ENCODE assay signal across 1 cellular context in the genomic region with DNA sequence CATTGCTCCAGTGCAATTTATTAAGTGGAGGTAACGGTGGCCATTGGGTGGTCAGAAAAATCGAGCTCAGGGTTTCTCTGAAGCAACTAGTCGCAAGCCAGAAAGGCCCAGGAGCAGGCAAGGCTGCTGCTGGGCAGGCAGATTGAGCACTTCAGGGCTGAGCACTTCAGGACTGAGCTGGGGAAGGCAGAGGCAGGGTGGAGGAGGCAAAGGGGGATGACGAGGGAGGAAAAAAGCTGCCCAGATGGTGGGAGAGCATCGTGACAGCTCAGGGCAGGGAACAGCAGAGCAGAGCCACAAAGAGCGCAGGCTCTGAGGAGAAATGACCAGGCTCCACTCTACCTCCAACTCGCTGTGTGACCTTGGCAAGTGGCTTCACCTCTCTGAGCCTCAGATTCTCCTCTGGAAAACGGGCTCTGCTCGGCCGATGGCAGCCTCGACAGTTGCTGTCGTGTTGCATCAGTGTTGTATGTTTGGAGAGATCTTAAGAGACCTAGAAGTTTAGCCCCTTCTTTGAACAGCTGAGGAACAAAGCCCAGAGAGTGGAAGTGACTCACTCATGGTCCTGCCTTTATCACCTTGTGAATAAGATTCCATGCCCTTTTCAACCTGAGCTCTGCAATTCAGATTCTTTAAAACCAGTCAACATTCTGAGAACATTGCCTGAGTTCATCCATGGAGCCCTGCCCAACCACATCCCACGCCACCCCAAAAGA.
TF ChIP-seq lines count a peak whose summit lies in the region.

No MANE protein-coding gene starts in this region.

TF ChIP-seq in K562, 482 proteins besides CTCF, POLR2A, EP300 and RAD21 (continued from another document):
- TF ChIP-seq, protein P1, sequence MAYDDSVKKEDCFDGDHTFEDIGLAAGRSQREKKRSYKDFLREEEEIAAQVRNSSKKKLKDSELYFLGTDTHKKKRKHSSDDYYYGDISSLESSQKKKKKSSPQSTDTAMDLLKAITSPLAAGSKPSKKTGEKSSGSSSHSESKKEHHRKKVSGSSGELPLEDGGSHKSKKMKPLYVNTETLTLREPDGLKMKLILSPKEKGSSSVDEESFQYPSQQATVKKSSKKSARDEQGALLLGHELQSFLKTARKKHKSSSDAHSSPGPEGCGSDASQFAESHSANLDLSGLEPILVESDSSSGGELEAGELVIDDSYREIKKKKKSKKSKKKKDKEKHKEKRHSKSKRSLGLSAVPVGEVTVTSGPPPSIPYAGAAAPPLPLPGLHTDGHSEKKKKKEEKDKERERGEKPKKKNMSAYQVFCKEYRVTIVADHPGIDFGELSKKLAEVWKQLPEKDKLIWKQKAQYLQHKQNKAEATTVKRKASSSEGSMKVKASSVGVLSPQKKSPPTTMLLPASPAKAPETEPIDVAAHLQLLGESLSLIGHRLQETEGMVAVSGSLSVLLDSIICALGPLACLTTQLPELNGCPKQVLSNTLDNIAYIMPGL (CRISPR knock-in tag; IDR thresholded peaks at IDR 0.05), result no peak
- TF ChIP-seq DPF2 (IDR thresholded peaks at IDR 0.05) (peak; percentile 51; the same call in 1 of the 2 replicates), CBFA2T3 (IDR thresholded peaks at IDR 0.05) (no peak), ZNF766 (CRISPR knock-in tag; conservative IDR thresholded peaks at IDR 0.05) (no peak), NFIC (IDR thresholded peaks at IDR 0.05) (no peak), MTA2 (IDR thresholded peaks at IDR 0.05; ENCODE audit: low read depth) (no peak), NCOA6 (IDR thresholded peaks at IDR 0.05) (no peak), SMAD1 (IDR thresholded peaks at IDR 0.05; ENCODE audit: low read depth, low read length, partially characterized antibody) (no peak), ZNF584 (CRISPR knock-in tag; IDR thresholded peaks at IDR 0.05; ENCODE audit: low read depth) (peak; percentile 55; the same call in 1 of the 2 replicates), RUNX1 (IDR thresholded peaks at IDR 0.05; ENCODE audit: low read depth) (no peak), ZNF121 (CRISPR knock-in tag; conservative IDR thresholded peaks at IDR 0.05) (no peak), CEBPG (CRISPR knock-in tag; IDR thresholded peaks at IDR 0.05) (peak; percentile 95), CEBPG (tag; conservative IDR thresholded peaks at IDR 0.05 in 1 of 2, IDR thresholded peaks at IDR 0.05 in 1 of 2) (peak; percentile 67 to 99), SMARCE1 (IDR thresholded peaks at IDR 0.05) (0 out of 2 replicates have a peak, but pooled peaks have one; percentile 31), SRSF3 (IDR thresholded peaks at IDR 0.05; ENCODE audit: insufficient read depth, low read length) (no peak), TCF7L2 (IDR thresholded peaks at IDR 0.05; ENCODE audit: low read depth, low read length) (no peak)
- TF ChIP-seq, protein P2, sequence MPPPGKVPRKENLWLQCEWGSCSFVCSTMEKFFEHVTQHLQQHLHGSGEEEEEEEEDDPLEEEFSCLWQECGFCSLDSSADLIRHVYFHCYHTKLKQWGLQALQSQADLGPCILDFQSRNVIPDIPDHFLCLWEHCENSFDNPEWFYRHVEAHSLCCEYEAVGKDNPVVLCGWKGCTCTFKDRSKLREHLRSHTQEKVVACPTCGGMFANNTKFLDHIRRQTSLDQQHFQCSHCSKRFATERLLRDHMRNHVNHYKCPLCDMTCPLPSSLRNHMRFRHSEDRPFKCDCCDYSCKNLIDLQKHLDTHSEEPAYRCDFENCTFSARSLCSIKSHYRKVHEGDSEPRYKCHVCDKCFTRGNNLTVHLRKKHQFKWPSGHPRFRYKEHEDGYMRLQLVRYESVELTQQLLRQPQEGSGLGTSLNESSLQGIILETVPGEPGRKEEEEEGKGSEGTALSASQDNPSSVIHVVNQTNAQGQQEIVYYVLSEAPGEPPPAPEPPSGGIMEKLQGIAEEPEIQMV (tag; conservative IDR thresholded peaks at IDR 0.05; ENCODE audit: low read depth), result no peak
- TF ChIP-seq, protein P3, sequence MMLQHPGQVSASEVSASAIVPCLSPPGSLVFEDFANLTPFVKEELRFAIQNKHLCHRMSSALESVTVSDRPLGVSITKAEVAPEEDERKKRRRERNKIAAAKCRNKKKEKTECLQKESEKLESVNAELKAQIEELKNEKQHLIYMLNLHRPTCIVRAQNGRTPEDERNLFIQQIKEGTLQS (IDR thresholded peaks at IDR 0.05), result peak; percentile 88
- TF ChIP-seq, protein P3 (CRISPR knock-in tag; conservative IDR thresholded peaks at IDR 0.05), result no peak
- TF ChIP-seq, protein P4, sequence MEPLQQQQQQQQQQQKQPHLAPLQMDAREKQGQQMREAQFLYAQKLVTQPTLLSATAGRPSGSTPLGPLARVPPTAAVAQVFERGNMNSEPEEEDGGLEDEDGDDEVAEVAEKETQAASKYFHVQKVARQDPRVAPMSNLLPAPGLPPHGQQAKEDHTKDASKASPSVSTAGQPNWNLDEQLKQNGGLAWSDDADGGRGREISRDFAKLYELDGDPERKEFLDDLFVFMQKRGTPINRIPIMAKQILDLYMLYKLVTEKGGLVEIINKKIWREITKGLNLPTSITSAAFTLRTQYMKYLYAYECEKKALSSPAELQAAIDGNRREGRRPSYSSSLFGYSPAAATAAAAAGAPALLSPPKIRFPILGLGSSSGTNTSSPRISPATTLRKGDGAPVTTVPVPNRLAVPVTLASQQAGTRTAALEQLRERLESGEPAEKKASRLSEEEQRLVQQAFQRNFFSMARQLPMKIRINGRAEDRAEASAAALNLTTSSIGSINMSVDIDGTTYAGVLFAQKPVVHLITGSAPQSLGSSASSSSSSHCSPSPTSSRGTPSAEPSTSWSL (CRISPR knock-in tag; IDR thresholded peaks at IDR 0.05; ENCODE audit: borderline replicate concordance), result no peak
- TF ChIP-seq, protein P5, sequence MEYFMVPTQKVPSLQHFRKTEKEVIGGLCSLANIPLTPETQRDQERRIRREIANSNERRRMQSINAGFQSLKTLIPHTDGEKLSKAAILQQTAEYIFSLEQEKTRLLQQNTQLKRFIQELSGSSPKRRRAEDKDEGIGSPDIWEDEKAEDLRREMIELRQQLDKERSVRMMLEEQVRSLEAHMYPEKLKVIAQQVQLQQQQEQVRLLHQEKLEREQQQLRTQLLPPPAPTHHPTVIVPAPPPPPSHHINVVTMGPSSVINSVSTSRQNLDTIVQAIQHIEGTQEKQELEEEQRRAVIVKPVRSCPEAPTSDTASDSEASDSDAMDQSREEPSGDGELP (CRISPR knock-in tag; IDR thresholded peaks at IDR 0.05; ENCODE audit: borderline replicate concordance), result 0 out of 2 replicates have a peak, but pooled peaks have one; percentile 20
TF ChIP-seq in K562: peak in this region for 40.
